In genomic region chr19:50720181-50720920, GRCh38 we compare ENCODE assay signal across 2 cellular contexts.
TF ChIP-seq lines count a peak whose summit lies in the region.

No MANE protein-coding gene starts in this region.

TF ChIP-seq in GM23338, 12 proteins besides CTCF, POLR2A, EP300 and RAD21 (continued from another document):
- TF ChIP-seq CREB1 (CRISPR knock-in tag; IDR thresholded peaks at IDR 0.05; ENCODE audit: low read depth) (no peak), ZNF331 (CRISPR knock-in tag; IDR thresholded peaks at IDR 0.05; ENCODE audit: low read depth) (no peak), REST (IDR thresholded peaks at IDR 0.05; ENCODE audit: unreplicated experiment) (no peak), EZH2 (IDR thresholded peaks at IDR 0.05; ENCODE audit: low read depth, unreplicated experiment) (no peak)
TF ChIP-seq in GM23338: peak in this region for 0.

TF ChIP-seq in SK-N-SH, 30 proteins besides CTCF, POLR2A, EP300 and RAD21 (continued from another document):
- no peak for TF ChIP-seq FOXJ3 (CRISPR knock-in tag; IDR thresholded peaks at IDR 0.05)
- no peak for TF ChIP-seq YY1 (IDR thresholded peaks at IDR 0.05; ENCODE audit: low read depth)
- TF ChIP-seq REST (IDR thresholded peaks at IDR 0.05; ENCODE audit: low read depth, low read length), result no peak
- TF ChIP-seq NRF1 (IDR thresholded peaks at IDR 0.05; ENCODE audit: low read depth, low read length), result no peak
- no peak for TF ChIP-seq ELF1 (IDR thresholded peaks at IDR 0.05)
- TF ChIP-seq TCF12 (IDR thresholded peaks at IDR 0.05), result no peak
- no peak for TF ChIP-seq ZBTB33 (IDR thresholded peaks at IDR 0.05; ENCODE audit: borderline replicate concordance, low read depth)
- TF ChIP-seq USF1 (IDR thresholded peaks at IDR 0.05; ENCODE audit: borderline replicate concordance, low read depth), result no peak
- TF ChIP-seq SMC3 (IDR thresholded peaks at IDR 0.05; ENCODE audit: low read depth, low read length), result no peak
- TF ChIP-seq MXI1 (IDR thresholded peaks at IDR 0.05; ENCODE audit: low read depth, low read length), result no peak
- TF ChIP-seq RFX5 (IDR thresholded peaks at IDR 0.05; ENCODE audit: low read length), result no peak
- no peak for TF ChIP-seq IRF3 (IDR thresholded peaks at IDR 0.05; ENCODE audit: low read depth, low read length)
- no peak for TF ChIP-seq GATA2 (CRISPR knock-in tag; IDR thresholded peaks at IDR 0.05)
- no peak for TF ChIP-seq FOXM1 (IDR thresholded peaks at IDR 0.05; ENCODE audit: low read depth)
- no peak for TF ChIP-seq TAF1 (IDR thresholded peaks at IDR 0.05; ENCODE audit: borderline replicate concordance, low read depth, low read length)
- no peak for TF ChIP-seq CHD2 (IDR thresholded peaks at IDR 0.05; ENCODE audit: low read length, partially characterized antibody)
- TF ChIP-seq MAX (IDR thresholded peaks at IDR 0.05; ENCODE audit: low read depth), result no peak
